10 cellular contexts compared by ENCODE assay signal in genomic region chr10:89419548-89419947, GRCh38. TPM values are rescaled to one million over a fixed set of nuclear protein-coding genes. Genes with fewer than 3 reads are reported as not detected.
DNase-seq lines count a peak whose midpoint lies in the region; ATAC-seq and TF ChIP-seq lines count a peak whose summit lies in the region.
"Had no signal": no experiment of that assay in that cellular context is flagged by ENCODE, and none has a peak within 500 bp of the region (broad histone marks: within the 10 kb centered on the region; RNA-seq: fewer than 3 reads in every experiment).

No MANE protein-coding gene starts in this region.

- DNase-seq in activated naive CD4-positive, alpha-beta T cell treated with anti-CD3 and anti-CD28 coated beads, Interleukin-2, amount 10 ng/mL, durations not matched to agents 7 days and 5 days = no peak
- DNase-seq in RWPE2 (ENCODE audit: low spot score) (no peak), esophagus squamous epithelium (lab: John Stamatoyannopoulos, UW) (no peak), spleen (no peak), HT-29 (ENCODE audit: low spot score) (no peak), NCI-H1048 (lab: John Stamatoyannopoulos, UW) (no peak)
- DNase-seq: NCI-H526 treated with DMSO at 0.1 percent for 48 hours had no signal

- peak overlapping the region; percentile 41 for H3K4me3 Mint-ChIP-seq in activated naive CD4-positive, alpha-beta T cell treated with anti-CD3 and anti-CD28 coated beads, Interleukin-2, amount 50 U/mL, for 24 hours
- H3K4me3 Mint-ChIP-seq in activated naive CD4-positive, alpha-beta T cell treated with anti-CD3 and anti-CD28 coated beads, Interleukin-2, amount 10 ng/mL, durations not matched to agents 7 days and 5 days = no peak overlapping the region

- no peak for TF ChIP-seq POLR2A in esophagus squamous epithelium (IDR thresholded peaks at IDR 0.05)
- TF ChIP-seq POLR2A in spleen (IDR thresholded peaks at IDR 0.05) = no peak

- H3K4me1 Mint-ChIP-seq in activated naive CD4-positive, alpha-beta T cell treated with anti-CD3 and anti-CD28 coated beads, Interleukin-2, amount 50 U/mL, for 24 hours = peaks cover 59% of the 10 kb centered on the region
- H3K4me1 Mint-ChIP-seq in activated naive CD4-positive, alpha-beta T cell treated with anti-CD3 and anti-CD28 coated beads, Interleukin-2, amount 10 ng/mL, durations not matched to agents 7 days and 5 days = peaks cover 37% of the 10 kb centered on the region

- H3K27me3 ChIP-seq in RWPE2 (ENCODE audit: insufficient read depth, poor library complexity, severe bottlenecking) = no peaks in the 10 kb centered on the region
- no peaks in the 10 kb centered on the region for H3K27me3 ChIP-seq in esophagus squamous epithelium
- H3K27me3 ChIP-seq in spleen (replicated peaks in 1 of 7) = no peaks in the 10 kb centered on the region

- H3K4me3 ChIP-seq in RWPE2 (ENCODE audit: severe bottlenecking) = no peak overlapping the region
- no peak overlapping the region for H3K4me3 ChIP-seq in esophagus squamous epithelium
- H3K4me3 ChIP-seq in spleen = no peak overlapping the region

- H3K27ac ChIP-seq in RWPE2 (ENCODE audit: poor library complexity, severe bottlenecking) (no peak overlapping the region), esophagus squamous epithelium (peak overlapping the region in 2 of 4 donors; percentile 0 to 62), spleen (peak overlapping the region in 4 of 8 donors; percentile 3 to 19 (median 10))

- CTCF ChIA-PET in activated naive CD4-positive, alpha-beta T cell treated with anti-CD3 and anti-CD28 coated beads, Interleukin-2, amount 10 ng/mL, durations not matched to agents 7 days and 5 days (lab: Charles Lee) = interaction anchor here (0.8 kb wide), 1 partner anchor 162 kb away, joined by 3 read pairs; no protein-coding TSS in a partner anchor

- peaks cover 16% of the 10 kb centered on the region for H3K36me3 Mint-ChIP-seq in activated naive CD4-positive, alpha-beta T cell treated with anti-CD3 and anti-CD28 coated beads, Interleukin-2, amount 50 U/mL, for 24 hours
- peaks cover 45% of the 10 kb centered on the region for H3K36me3 Mint-ChIP-seq in activated naive CD4-positive, alpha-beta T cell treated with anti-CD3 and anti-CD28 coated beads, Interleukin-2, amount 10 ng/mL, durations not matched to agents 7 days and 5 days

- no peaks in the 10 kb centered on the region for H3K27me3 Mint-ChIP-seq in activated naive CD4-positive, alpha-beta T cell treated with anti-CD3 and anti-CD28 coated beads, Interleukin-2, amount 50 U/mL, for 24 hours
- no peaks in the 10 kb centered on the region for H3K27me3 Mint-ChIP-seq in activated naive CD4-positive, alpha-beta T cell treated with anti-CD3 and anti-CD28 coated beads, Interleukin-2, amount 10 ng/mL, durations not matched to agents 7 days and 5 days

- H3K27ac Mint-ChIP-seq in activated naive CD4-positive, alpha-beta T cell treated with anti-CD3 and anti-CD28 coated beads, Interleukin-2, amount 50 U/mL, for 24 hours = peak overlapping the region; percentile 15
- no peak overlapping the region for H3K27ac Mint-ChIP-seq in activated naive CD4-positive, alpha-beta T cell treated with anti-CD3 and anti-CD28 coated beads, Interleukin-2, amount 10 ng/mL, durations not matched to agents 7 days and 5 days

- H3K9me3 Mint-ChIP-seq in activated naive CD4-positive, alpha-beta T cell treated with anti-CD3 and anti-CD28 coated beads, Interleukin-2, amount 50 U/mL, for 24 hours = no peaks in the 10 kb centered on the region
- H3K9me3 Mint-ChIP-seq in activated naive CD4-positive, alpha-beta T cell treated with anti-CD3 and anti-CD28 coated beads, Interleukin-2, amount 10 ng/mL, durations not matched to agents 7 days and 5 days = no peaks in the 10 kb centered on the region

- H3K4me1 ChIP-seq in RWPE2 (ENCODE audit: insufficient read depth, poor library complexity, severe bottlenecking) = peaks cover 4% of the 10 kb centered on the region
- peaks cover 6 to 75% (median 23%) of the 10 kb centered on the region in 3 donors for H3K4me1 ChIP-seq in esophagus squamous epithelium
- peaks cover 20 to 60% (median 51%) of the 10 kb centered on the region in 6 donors for H3K4me1 ChIP-seq in spleen

- H3K9me3 ChIP-seq in RWPE2 (ENCODE audit: severe bottlenecking) = no peaks in the 10 kb centered on the region
- no peaks in the 10 kb centered on the region for H3K9me3 ChIP-seq in esophagus squamous epithelium
- no peaks in the 10 kb centered on the region for H3K9me3 ChIP-seq in spleen

- H3K36me3 ChIP-seq in RWPE2 (ENCODE audit: low read depth) (peaks cover 35% of the 10 kb centered on the region), esophagus squamous epithelium (peaks cover 0 to 14% (median 0%) of the 10 kb centered on the region in 3 donors), spleen (peaks cover 0 to 45% (median 16%) of the 10 kb centered on the region in 6 donors)

- TF ChIP-seq CTCF in RWPE2 (IDR thresholded peaks at IDR 0.05; ENCODE audit: poor library complexity, severe bottlenecking) = peak; percentile 51
- peak in 4 of 6 experiments; percentile 28 to 41 (median 30) for TF ChIP-seq CTCF in esophagus squamous epithelium (IDR thresholded peaks at IDR 0.05)
- TF ChIP-seq CTCF in spleen (IDR thresholded peaks at IDR 0.05 in 8 of 11, conservative IDR thresholded peaks at IDR 0.05 in 3 of 11) = peak in 9 of 11 experiments; percentile 14 to 61 (median 51)

- intact Hi-C loops in esophagus squamous epithelium (cut with DNase I) = no loop called here
- intact Hi-C loops in spleen (cut with DNase I; ENCODE audit: low total_unique reads) = no loop called here

- WGBS in esophagus squamous epithelium, 2 donors = 42 to 44% methylated on average over 3 of the region's 3 CpGs
- WGBS in spleen, 5 donors = 30 to 47% (median 38%) methylated on average over 3 of the region's 3 CpGs

- no peak for ATAC-seq in RWPE2 (ENCODE audit: low read depth)
- no peak for ATAC-seq in GM21381 (IDR thresholded peaks at IDR 0.05; ENCODE audit: unreplicated experiment)

RNA-seq across cellular contexts. Expression of gene IFIT5, which starts 5.2 kb away (rescaled TPM):
- total RNA-seq in esophagus squamous epithelium = 10 to 100 TPM in 1 of 4 donors, 1 to 10 TPM in 3; 4.2 to 12.4 (median 6.5) TPM
- total RNA-seq in spleen = 10 to 100 TPM; 17.3 to 23.7 (median 20.4) TPM
- polyA plus RNA-seq in spleen = 10 to 100 TPM in 2 of 3 donors, 1 to 10 TPM in 1; 9.3 to 13.6 (median 11.4) TPM
- total RNA-seq in HT-29 (2014; rRNA removed; shearing (Covaris generic)) = 3.3 and 6.0 TPM in 2 replicates

RNA-seq across cellular contexts. Expression of gene IFIT1, which starts 27.1 kb away (rescaled TPM):
- total RNA-seq in esophagus squamous epithelium (10 to 100 TPM in 1 of 4 donors, 1 to 10 TPM in 2, under 1 TPM in 1; 0.61 to 12.3 (median 2.6) TPM), spleen (10 to 100 TPM; 13.5 to 35.7 (median 24.2) TPM)
- polyA plus RNA-seq in spleen = 10 to 100 TPM in 2 of 3 donors, 1 to 10 TPM in 1; 8.8 to 26.5 (median 10.8) TPM
- 5.3 and 8.3 TPM in 2 replicates for total RNA-seq in HT-29 (2014; rRNA removed; shearing (Covaris generic))

RNA-seq across cellular contexts. Expression of gene IFIT1B, which starts 41.7 kb away (rescaled TPM):
- total RNA-seq in esophagus squamous epithelium (not detected), spleen (10 to 100 TPM in 1 of 7 donors, 1 to 10 TPM in 3, under 1 TPM in 1, not detected in 2; 0.49 to 36.9 (median 2.9) TPM)
- polyA plus RNA-seq in spleen = under 1 TPM in 1 of 3 donors, not detected in 2; 0.04 TPM
- not detected in 2 replicates for total RNA-seq in HT-29 (2014; rRNA removed; shearing (Covaris generic))
- total RNA-seq: mesenteric fat pad had no signal
